ENCODE assay signal across 26 cellular contexts in genomic region chr10:131548176-131548575, GRCh38.
"Had no signal": no experiment of that assay in that cellular context is flagged by ENCODE, and none has a peak within 500 bp of the region (broad histone marks: within the 10 kb centered on the region; RNA-seq: fewer than 3 reads in every experiment).

No MANE protein-coding gene starts in this region.

- H3K27ac Mint-ChIP-seq: dendritic cell treated with granulocyte-macrophage colony-stimulating factor and Interleukin-4, amounts not matched to agents 40 ng/mL and 50 ng/mL, for 4 days; effector memory CD8-positive, alpha-beta T cell; endodermal cell had no signal

- ATAC-seq: effector memory CD8-positive, alpha-beta T cell; esophagus mucosa; foreskin keratinocyte; gastrocnemius medialis; gastroesophageal sphincter had no signal

- DNase-seq: colonic mucosa; cortex of kidney; dermis blood vessel endothelial cell; dorsolateral prefrontal cortex; effector CD4-positive, alpha-beta T cell; effector CD8-positive, alpha-beta T cell; effector memory CD4-positive, alpha-beta T cell; effector memory CD8-positive, alpha-beta T cell; endodermal cell; erythroblast; foreskin fibroblast; foreskin keratinocyte; foreskin melanocyte; gastrocnemius medialis; glutamatergic neuron; heart left ventricle had no signal

- H3K9me3 ChIP-seq: colonic mucosa, esophagus muscularis mucosa, gastrocnemius medialis, gastroesophageal sphincter, heart left ventricle had no signal

- H3K9me3 Mint-ChIP-seq: dendritic cell treated with granulocyte-macrophage colony-stimulating factor and Interleukin-4, amounts not matched to agents 40 ng/mL and 50 ng/mL, for 4 days; effector memory CD8-positive, alpha-beta T cell; endodermal cell had no signal

- H3K27ac ChIP-seq: colonic mucosa, coronary artery, dorsolateral prefrontal cortex, epithelial cell of prostate, esophagus muscularis mucosa, foreskin keratinocyte, gastrocnemius medialis, gastroesophageal sphincter, heart left ventricle had no signal

- H3K27me3 Mint-ChIP-seq: dendritic cell treated with granulocyte-macrophage colony-stimulating factor and Interleukin-4, amounts not matched to agents 40 ng/mL and 50 ng/mL, for 4 days had no signal

- H3K4me3 Mint-ChIP-seq: dendritic cell treated with granulocyte-macrophage colony-stimulating factor and Interleukin-4, amounts not matched to agents 40 ng/mL and 50 ng/mL, for 4 days; effector memory CD8-positive, alpha-beta T cell; endodermal cell had no signal

- H3K4me3 ChIP-seq: colonic mucosa, coronary artery, dorsolateral prefrontal cortex, esophagus muscularis mucosa, gastrocnemius medialis, gastroesophageal sphincter, heart left ventricle had no signal

- FAIRE-seq: colon, endometrium, endothelial cell of umbilical vein, frontal cortex had no signal

- H3K4me1 ChIP-seq: colonic mucosa, esophagus muscularis mucosa, foreskin keratinocyte, gastrocnemius medialis, gastroesophageal sphincter, heart left ventricle had no signal

- H3K27me3 ChIP-seq: colonic mucosa, foreskin keratinocyte had no signal

- H3K36me3 ChIP-seq: colonic mucosa, esophagus muscularis mucosa, gastrocnemius medialis, gastroesophageal sphincter, heart left ventricle had no signal
